ENCODE assay signal across 9 cellular contexts in the genomic region with DNA sequence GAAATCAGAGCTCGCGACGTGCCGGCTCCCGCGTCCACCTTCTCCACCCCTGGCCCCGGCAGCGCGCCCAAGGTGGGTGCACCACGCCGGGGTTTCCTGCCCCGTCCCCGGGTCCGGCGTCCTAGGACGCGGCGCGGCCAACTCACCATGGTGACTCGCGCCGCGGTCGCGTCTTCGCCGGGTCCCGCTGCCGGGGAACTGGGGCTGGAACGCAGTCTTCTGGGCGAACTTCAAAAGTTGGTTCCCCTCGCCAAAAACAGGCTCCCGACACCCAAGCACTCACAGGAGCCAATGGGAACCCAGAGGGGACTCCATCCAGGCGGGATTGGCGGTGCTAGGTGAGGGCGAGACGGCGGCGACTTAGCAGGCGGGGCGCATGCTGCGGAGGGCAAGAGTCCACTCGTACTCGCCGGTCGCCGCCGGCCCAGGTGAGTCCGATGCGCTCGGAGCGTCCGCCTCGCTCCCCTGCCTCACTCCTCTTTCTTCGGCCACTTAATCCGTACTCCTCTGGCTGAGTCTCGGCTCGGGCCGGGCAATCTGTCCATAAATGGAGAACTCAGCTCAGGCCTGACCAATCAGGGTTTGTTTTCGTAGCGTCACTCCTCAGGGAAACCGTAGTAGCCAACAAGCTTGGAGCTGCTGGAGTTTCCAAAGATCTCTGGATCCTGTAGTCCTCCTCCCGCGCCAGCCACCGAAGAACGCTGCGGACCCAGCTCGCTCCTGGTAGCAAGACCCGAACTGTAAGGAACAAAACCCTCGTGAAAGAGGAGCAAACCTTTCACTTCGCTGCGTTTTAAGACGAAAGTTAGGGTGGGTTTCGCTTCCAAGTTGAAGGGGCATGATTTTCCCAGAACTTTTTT. TPM values are rescaled to one million over a fixed set of nuclear protein-coding genes. Genes with fewer than 3 reads are reported as not detected.
DNase-seq lines count a peak whose midpoint lies in the region; ATAC-seq, FAIRE-seq and TF ChIP-seq lines count a peak whose summit lies in the region.
"Had no signal": no experiment of that assay in that cellular context is flagged by ENCODE, and none has a peak within 500 bp of the region (broad histone marks: within the 10 kb centered on the region; RNA-seq: fewer than 3 reads in every experiment).

A gene (minus strand): TSS at position 520 of the 860 bp plus-strand sequence. CDS start 371 bp downstream, at position 149.

- POLR2A ChIA-PET in activated CD4-positive, alpha-beta memory T cell treated with anti-CD3 and anti-CD28 coated beads for 36 hours (lab: Charles Lee) = no interaction called here

- H3K36me3 Mint-ChIP-seq in activated CD4-positive, alpha-beta memory T cell treated with anti-CD3 and anti-CD28 coated beads for 36 hours = peaks cover 2% of the 10 kb centered on the region

- FAIRE-seq in endometrium (lab: Jason Lieb, UNC) = peak; percentile 74
- FAIRE-seq: K562 had no signal

- peaks cover 40% of the 10 kb centered on the region for H3K27me3 Mint-ChIP-seq in activated CD4-positive, alpha-beta memory T cell treated with anti-CD3 and anti-CD28 coated beads for 36 hours

- H3K27ac Mint-ChIP-seq in activated CD4-positive, alpha-beta memory T cell treated with anti-CD3 and anti-CD28 coated beads for 36 hours = peak within 1 kb of the TSS; percentile 38

- H3K4me1 Mint-ChIP-seq in activated CD4-positive, alpha-beta memory T cell treated with anti-CD3 and anti-CD28 coated beads for 36 hours (ENCODE audit: low read depth) = peaks cover 18% of the 10 kb centered on the region

- H3K4me3 Mint-ChIP-seq in activated CD4-positive, alpha-beta memory T cell treated with anti-CD3 and anti-CD28 coated beads for 36 hours = peak within 1 kb of the TSS; percentile 79

- TF ChIP-seq POLR2A in GM18526 (IDR thresholded peaks at IDR 0.05; ENCODE audit: extremely low read depth, insufficient read length) = peak; percentile 81

- H3K9me3 Mint-ChIP-seq in activated CD4-positive, alpha-beta memory T cell treated with anti-CD3 and anti-CD28 coated beads for 36 hours = no peaks in the 10 kb centered on the region

- DNase-seq in AG08396 (ENCODE audit: low spot score) (peak; percentile 96), NCI-H2196 treated with DMSO at 0.1 percent for 48 hours (lab: John Stamatoyannopoulos, UW; ENCODE audit: unreplicated experiment) (peak; percentile 45), lung microvascular endothelial cell (ENCODE audit: low read depth in 2 of 2) (peak; percentile 94 to 97)
- DNase-seq in activated CD4-positive, alpha-beta memory T cell treated with anti-CD3 and anti-CD28 coated beads for 36 hours = peak; percentile 25
- DNase-seq in stimulated activated CD8-positive, alpha-beta memory T cell treated with anti-CD3 and anti-CD28 coated beads, Interleukin-4, amount 100 ng/mL, for 48 hours = peak; percentile 53

- ATAC-seq in HG03097 (IDR thresholded peaks at IDR 0.05; ENCODE audit: low FRiP score, unreplicated experiment) = peak; percentile 44
- ATAC-seq: K562 had no signal

- CTCF ChIA-PET in activated CD4-positive, alpha-beta memory T cell treated with anti-CD3 and anti-CD28 coated beads for 36 hours (lab: Charles Lee) = no interaction called here

- intact Hi-C loops in activated CD4-positive, alpha-beta memory T cell treated with anti-CD3 and anti-CD28 coated beads for 36 hours (cut with micrococcal nuclease) = no loop called here

RNA-seq across cellular contexts. Expression of the gene that starts here (rescaled TPM):
- total RNA-seq in activated CD4-positive, alpha-beta memory T cell treated with anti-CD3 and anti-CD28 coated beads for 36 hours = 1 to 10 TPM; 5.1 to 5.8 TPM
- total RNA-seq in lung microvascular endothelial cell = 12.1 and 19.2 TPM in 2 replicates

Comparison
In these comparisons a context has a peak if more than half of its experiments do, and no peak if none do; other contexts are left out.
1. Peak in every context shown above with its lines: DNase-seq and ATAC-seq.
2. DNase-seq: peak in every context shown above with its lines; median percentile 96 in AG08396; 96 in lung microvascular endothelial cell; 53 in stimulated activated CD8-positive, alpha-beta memory T cell treated with anti-CD3 and anti-CD28 coated beads, Interleukin-4, amount 100 ng/mL, for 48 hours; 45 in NCI-H2196 treated with DMSO at 0.1 percent for 48 hours; 25 in activated CD4-positive, alpha-beta memory T cell treated with anti-CD3 and anti-CD28 coated beads for 36 hours.